Comparison of ENCODE assay signal across 20 cellular contexts in the genomic region with DNA sequence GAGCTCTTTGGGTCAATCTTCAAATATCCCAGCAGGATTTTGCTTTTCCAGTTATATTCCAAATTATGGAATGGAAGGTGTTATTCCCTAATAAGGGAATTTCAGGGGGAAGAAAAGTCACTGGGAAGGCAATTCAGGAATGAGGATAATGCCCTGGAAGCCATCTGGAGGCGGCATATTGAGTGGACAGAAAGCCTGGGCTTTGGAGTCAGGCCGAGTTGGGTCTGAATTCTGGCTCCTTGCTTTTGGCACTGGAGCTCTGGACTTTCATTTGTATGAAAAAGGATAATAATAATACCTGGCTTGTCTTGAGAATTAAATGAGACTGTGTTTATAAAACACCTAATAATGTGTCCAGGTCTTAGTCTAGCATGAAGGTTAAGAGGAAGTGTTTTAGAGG. TPM values are rescaled to one million over a fixed set of nuclear protein-coding genes. Genes with fewer than 3 reads are reported as not detected.
DNase-seq lines count a peak whose midpoint lies in the region; ATAC-seq and TF ChIP-seq lines count a peak whose summit lies in the region.
"Had no signal": no experiment of that assay in that cellular context is flagged by ENCODE, and none has a peak within 500 bp of the region (broad histone marks: within the 10 kb centered on the region; RNA-seq: fewer than 3 reads in every experiment).

No MANE protein-coding gene starts in this region.

- no peak for TF ChIP-seq EP300 in transverse colon (IDR thresholded peaks at IDR 0.05; ENCODE audit: low read depth)

- TF ChIP-seq POLR2A in right lobe of liver (IDR thresholded peaks at IDR 0.05) = no peak
- TF ChIP-seq POLR2A in transverse colon (IDR thresholded peaks at IDR 0.05) = no peak

- in situ Hi-C loops in transverse colon (cut with MboI; ENCODE audit: low pct_ligation_motif_present in 1 of 4, low pct_unique_long_range_greater_than_20kb in 1 of 4, low sequenced_read_pairs in 3 of 4) = no loop called here

- TF ChIP-seq CTCF in right lobe of liver (IDR thresholded peaks at IDR 0.05) = no peak
- no peak for TF ChIP-seq CTCF in transverse colon (IDR thresholded peaks at IDR 0.05)

- no peaks in the 10 kb centered on the region for H3K9me3 ChIP-seq in right lobe of liver
- no peaks in the 10 kb centered on the region for H3K9me3 ChIP-seq in transverse colon
- H3K9me3 ChIP-seq: Caco-2 had no signal

- H3K27me3 ChIP-seq in right lobe of liver (no peaks in the 10 kb centered on the region), transverse colon (no peaks in the 10 kb centered on the region)
- H3K27me3 ChIP-seq: BLaER1 had no signal

- H3K36me3 ChIP-seq in right lobe of liver (no peaks in the 10 kb centered on the region), transverse colon (no peaks in the 10 kb centered on the region)
- H3K36me3 ChIP-seq: BLaER1 had no signal

- H3K27ac ChIP-seq in right lobe of liver = peak overlapping the region; percentile 92 to 97 (median 92)
- peak overlapping the region in 3 of 4 donors; percentile 10 to 70 (median 23) for H3K27ac ChIP-seq in transverse colon
- H3K27ac ChIP-seq: 22Rv1, BLaER1 had no signal

- H3K4me1 ChIP-seq in right lobe of liver (peaks cover 0 to 58% (median 19%) of the 10 kb centered on the region in 4 donors), transverse colon (peaks cover 0 to 19% (median 9%) of the 10 kb centered on the region in 4 donors)

- no peak overlapping the region for H3K27ac Mint-ChIP-seq in activated T-helper 1 cell treated with anti-CD3 and anti-CD28 coated beads, Interleukin-12 subunit alpha, Interleukin-12 subunit beta, Interleukin-2, Interleukin-4 antibody, amounts not matched to agents 30 ng/mL and 10 ng/mL and 1 ng/mL, durations not matched to agents 14 hours and 24 hours and 36 hours
- H3K27ac Mint-ChIP-seq: B cell; CD4-positive, CD25-positive, alpha-beta regulatory T cell; CD8-positive, alpha-beta T cell; GM23338; H9 had no signal

- DNase-seq in NCI-H82 (lab: John Stamatoyannopoulos, UW) (peak; percentile 28), NCI-H82 treated with DMSO at 0.1 percent for 48 hours (lab: John Stamatoyannopoulos, UW; ENCODE audit: unreplicated experiment) (no peak), cerebellar cortex (ENCODE audit: low spot score) (peak; percentile 71), right lobe of liver (peak in 1 of 3 donors; percentile 56), transverse colon (no peak), HT-29 (ENCODE audit: low spot score) (no peak)
- no peak for DNase-seq in activated T-helper 1 cell treated with anti-CD3 and anti-CD28 coated beads, Interleukin-12 subunit alpha, Interleukin-12 subunit beta, Interleukin-2, Interleukin-4 antibody, amounts not matched to agents 30 ng/mL and 10 ng/mL and 1 ng/mL, durations not matched to agents 14 hours and 24 hours and 36 hours (ENCODE audit: low spot score)
- DNase-seq: Caco-2; CD4-positive, CD25-positive, alpha-beta regulatory T cell; CD8-positive, alpha-beta T cell; DMS79; EL; GF-D8; H9 had no signal

- H3K36me3 Mint-ChIP-seq in activated T-helper 1 cell treated with anti-CD3 and anti-CD28 coated beads, Interleukin-12 subunit alpha, Interleukin-12 subunit beta, Interleukin-2, Interleukin-4 antibody, amounts not matched to agents 30 ng/mL and 10 ng/mL and 1 ng/mL, durations not matched to agents 14 hours and 24 hours and 36 hours (ENCODE audit: low read depth) = no peaks in the 10 kb centered on the region
- H3K36me3 Mint-ChIP-seq: CD4-positive, CD25-positive, alpha-beta regulatory T cell; CD8-positive, alpha-beta T cell had no signal

- H3K4me3 ChIP-seq in right lobe of liver = no peak overlapping the region
- no peak overlapping the region for H3K4me3 ChIP-seq in transverse colon
- H3K4me3 ChIP-seq: BLaER1, GM23338 had no signal

- H3K4me3 Mint-ChIP-seq in activated T-helper 1 cell treated with anti-CD3 and anti-CD28 coated beads, Interleukin-12 subunit alpha, Interleukin-12 subunit beta, Interleukin-2, Interleukin-4 antibody, amounts not matched to agents 30 ng/mL and 10 ng/mL and 1 ng/mL, durations not matched to agents 14 hours and 24 hours and 36 hours = no peak overlapping the region
- H3K4me3 Mint-ChIP-seq: B cell; CD4-positive, CD25-positive, alpha-beta regulatory T cell; CD8-positive, alpha-beta T cell; GM23338; H9 had no signal

- WGBS in right lobe of liver (ENCODE audit: insufficient coverage, low coverage, low lambda C conversion rate, missing lambda C conversion rate) = 33% methylated on average over 2 of the region's 2 CpGs
- 66% methylated on average over 2 of the region's 2 CpGs; no CpG with 5 or more reads in 1 of the 2 donors for WGBS in transverse colon (ENCODE audit: low coverage in 1 of 2), 2 donors

- no peaks in the 10 kb centered on the region for H3K9me3 Mint-ChIP-seq in activated T-helper 1 cell treated with anti-CD3 and anti-CD28 coated beads, Interleukin-12 subunit alpha, Interleukin-12 subunit beta, Interleukin-2, Interleukin-4 antibody, amounts not matched to agents 30 ng/mL and 10 ng/mL and 1 ng/mL, durations not matched to agents 14 hours and 24 hours and 36 hours
- H3K9me3 Mint-ChIP-seq: CD8-positive, alpha-beta T cell; GM23338; H9 had no signal

- intact Hi-C loops in right lobe of liver (cut with DNase I) = no loop called here
- intact Hi-C loops in transverse colon (cut with DNase I; ENCODE audit: low total_unique reads) = no loop called here
- intact Hi-C loops in activated T-helper 1 cell treated with anti-CD3 and anti-CD28 coated beads, Interleukin-12 subunit alpha, Interleukin-12 subunit beta, Interleukin-2, Interleukin-4 antibody, amounts not matched to agents 30 ng/mL and 10 ng/mL and 1 ng/mL, durations not matched to agents 14 hours and 24 hours and 36 hours (cut with micrococcal nuclease) = no loop called here

- ATAC-seq in right lobe of liver (no peak), HG03442 (IDR thresholded peaks at IDR 0.05; ENCODE audit: unreplicated experiment) (no peak)
- ATAC-seq: CD8-positive, alpha-beta T cell; GM23338; HCT116 had no signal

- H3K27me3 Mint-ChIP-seq in activated T-helper 1 cell treated with anti-CD3 and anti-CD28 coated beads, Interleukin-12 subunit alpha, Interleukin-12 subunit beta, Interleukin-2, Interleukin-4 antibody, amounts not matched to agents 30 ng/mL and 10 ng/mL and 1 ng/mL, durations not matched to agents 14 hours and 24 hours and 36 hours (ENCODE audit: insufficient read depth) = no peaks in the 10 kb centered on the region
- H3K27me3 Mint-ChIP-seq: B cell; CD4-positive, CD25-positive, alpha-beta regulatory T cell had no signal

- no peaks in the 10 kb centered on the region for H3K4me1 Mint-ChIP-seq in activated T-helper 1 cell treated with anti-CD3 and anti-CD28 coated beads, Interleukin-12 subunit alpha, Interleukin-12 subunit beta, Interleukin-2, Interleukin-4 antibody, amounts not matched to agents 30 ng/mL and 10 ng/mL and 1 ng/mL, durations not matched to agents 14 hours and 24 hours and 36 hours (ENCODE audit: low read depth)
- H3K4me1 Mint-ChIP-seq: B cell; CD4-positive, CD25-positive, alpha-beta regulatory T cell; GM23338 had no signal

RNA-seq across cellular contexts. Expression of a gene that starts 16.5 kb away (rescaled TPM):
- total RNA-seq in right lobe of liver (10 to 100 TPM in 5 of 6 experiments, 1 to 10 TPM in 1; 5.1 to 27.4 (median 12.7) TPM), transverse colon (10 to 100 TPM in 1 of 4 donors, 1 to 10 TPM in 3; 2.8 to 13.1 (median 4.9) TPM)
- total RNA-seq in activated T-helper 1 cell treated with anti-CD3 and anti-CD28 coated beads, Interleukin-12 subunit alpha, Interleukin-12 subunit beta, Interleukin-2, Interleukin-4 antibody, amounts not matched to agents 30 ng/mL and 10 ng/mL and 1 ng/mL, durations not matched to agents 14 hours and 24 hours and 36 hours = 0.05 TPM in 2 replicates
- total RNA-seq in HT-29 (2014; rRNA removed; shearing (Covaris generic)) = not detected in 2 replicates
- total RNA-seq: B cell; CD4-positive, CD25-positive, alpha-beta regulatory T cell; CD8-positive, alpha-beta T cell; H9 had no signal

Comparison
In these comparisons a context has a peak if more than half of its experiments do, and no peak if none do; other contexts are left out.
1. DNase-seq: peak in NCI-H82 (single experiment) and cerebellar cortex (single experiment); none in NCI-H82 treated with DMSO at 0.1 percent for 48 hours (single experiment), transverse colon (single experiment), activated T-helper 1 cell treated with anti-CD3 and anti-CD28 coated beads, Interleukin-12 subunit alpha, Interleukin-12 subunit beta, Interleukin-2, Interleukin-4 antibody, amounts not matched to agents 30 ng/mL and 10 ng/mL and 1 ng/mL, durations not matched to agents 14 hours and 24 hours and 36 hours (single experiment) and HT-29 (single experiment).